In genomic region chr20:669573-669972, GRCh38 we compare ENCODE assay signal across 32 cellular contexts. TPM values are rescaled to one million over a fixed set of nuclear protein-coding genes. Genes with fewer than 3 reads are reported as not detected.
"Had no signal": no experiment of that assay in that cellular context is flagged by ENCODE, and none has a peak within 500 bp of the region (broad histone marks: within the 10 kb centered on the region; RNA-seq: fewer than 3 reads in every experiment).

No MANE protein-coding gene starts in this region.

- H3K4me1 Mint-ChIP-seq: activated CD4-positive, alpha-beta T cell treated with anti-CD3 and anti-CD28 coated beads, Interleukin-2, amount 10 ng/mL, durations not matched to agents 7 days and 5 days; activated naive CD4-positive, alpha-beta T cell treated with anti-CD3 and anti-CD28 coated beads, Interleukin-2, amount 50 U/mL, for 24 hours had no signal

- DNase-seq: activated CD4-positive, alpha-beta T cell treated with anti-CD3 and anti-CD28 coated beads, Interleukin-2, amount 10 ng/mL, durations not matched to agents 7 days and 5 days; activated CD8-positive, alpha-beta memory T cell treated with anti-CD3 and anti-CD28 coated beads, Interleukin-2, amount 10 ng/mL, durations not matched to agents 7 days and 5 days; activated CD8-positive, alpha-beta T cell treated with anti-CD3 and anti-CD28 coated beads for 36 hours; activated gamma-delta T cell; cortex of kidney; effector CD8-positive, alpha-beta T cell; erythroblast; foreskin fibroblast; left colon; naive B cell; occipital lobe; stimulated activated CD4-positive, alpha-beta T cell treated with anti-CD3 and anti-CD28 coated beads, Interleukin-12 subunit alpha, Interleukin-12 subunit beta, amount 100 ng/mL, for 4 hours; stimulated activated CD4-positive, alpha-beta T cell treated with anti-CD3 and anti-CD28 coated beads, Interleukin-4, amount 100 ng/mL, for 4 hours; tibial artery had no signal

- H3K27ac ChIP-seq: breast epithelium, hepatocyte, tibial artery, VCaP had no signal

- H3K36me3 Mint-ChIP-seq: activated CD8-positive, alpha-beta memory T cell treated with anti-CD3 and anti-CD28 coated beads, Interleukin-2, amount 10 ng/mL, durations not matched to agents 7 days and 5 days; activated naive CD4-positive, alpha-beta T cell treated with anti-CD3 and anti-CD28 coated beads, Interleukin-2, amount 50 U/mL, for 24 hours had no signal

- H3K4me3 ChIP-seq: breast epithelium, hepatocyte, lung, tibial artery had no signal

- H3K4me3 Mint-ChIP-seq: activated CD4-positive, alpha-beta T cell treated with anti-CD3 and anti-CD28 coated beads, Interleukin-2, amount 10 ng/mL, durations not matched to agents 7 days and 5 days; activated CD8-positive, alpha-beta memory T cell treated with anti-CD3 and anti-CD28 coated beads, Interleukin-2, amount 10 ng/mL, durations not matched to agents 7 days and 5 days; activated CD8-positive, alpha-beta T cell treated with anti-CD3 and anti-CD28 coated beads for 36 hours; activated naive CD4-positive, alpha-beta T cell treated with anti-CD3 and anti-CD28 coated beads, Interleukin-2, amount 50 U/mL, for 24 hours; activated T-helper 1 cell treated with anti-CD3 and anti-CD28 coated beads, Interleukin-12 subunit alpha, Interleukin-12 subunit beta, Interleukin-2, Interleukin-4 antibody, amounts not matched to agents 30 ng/mL and 10 ng/mL and 1 ng/mL, durations not matched to agents 14 hours and 24 hours and 36 hours; naive B cell; stimulated activated naive CD8-positive, alpha-beta T cell treated with anti-CD3 and anti-CD28 coated beads, Interleukin-15, Interleukin-2, amounts not matched to agents 100 ng/mL and 50 ng/mL, for 24 hours; T-helper 2 cell treated with Interferon-gamma antibody and Interleukin-4, amounts not matched to agents 5 μg/mL and 100 μg/mL, for 36 hours had no signal

- H3K27ac Mint-ChIP-seq: activated CD4-positive, alpha-beta T cell treated with anti-CD3 and anti-CD28 coated beads, Interleukin-2, amount 10 ng/mL, durations not matched to agents 7 days and 5 days; activated CD8-positive, alpha-beta memory T cell treated with anti-CD3 and anti-CD28 coated beads, Interleukin-2, amount 10 ng/mL, durations not matched to agents 7 days and 5 days; activated CD8-positive, alpha-beta T cell treated with anti-CD3 and anti-CD28 coated beads for 36 hours; activated naive CD4-positive, alpha-beta T cell treated with anti-CD3 and anti-CD28 coated beads, Interleukin-2, amount 50 U/mL, for 24 hours; activated T-helper 1 cell treated with anti-CD3 and anti-CD28 coated beads, Interleukin-12 subunit alpha, Interleukin-12 subunit beta, Interleukin-2, Interleukin-4 antibody, amounts not matched to agents 30 ng/mL and 10 ng/mL and 1 ng/mL, durations not matched to agents 14 hours and 24 hours and 36 hours; naive B cell; stimulated activated naive CD8-positive, alpha-beta T cell treated with anti-CD3 and anti-CD28 coated beads, Interleukin-15, Interleukin-2, amounts not matched to agents 100 ng/mL and 50 ng/mL, for 24 hours; T-helper 2 cell treated with Interferon-gamma antibody and Interleukin-4, amounts not matched to agents 5 μg/mL and 100 μg/mL, for 36 hours had no signal

- H3K9me3 ChIP-seq: breast epithelium, tibial artery had no signal

- H3K4me1 ChIP-seq: breast epithelium, tibial artery had no signal

- H2AFZ ChIP-seq: hepatocyte had no signal

- H3K36me3 ChIP-seq: breast epithelium, tibial artery had no signal

- H3K4me2 ChIP-seq: hepatocyte had no signal

- H3K9me3 Mint-ChIP-seq: activated CD4-positive, alpha-beta T cell treated with anti-CD3 and anti-CD28 coated beads, Interleukin-2, amount 10 ng/mL, durations not matched to agents 7 days and 5 days; activated CD8-positive, alpha-beta T cell treated with anti-CD3 and anti-CD28 coated beads for 36 hours; activated naive CD4-positive, alpha-beta T cell treated with anti-CD3 and anti-CD28 coated beads, Interleukin-2, amount 50 U/mL, for 24 hours; activated T-helper 1 cell treated with anti-CD3 and anti-CD28 coated beads, Interleukin-12 subunit alpha, Interleukin-12 subunit beta, Interleukin-2, Interleukin-4 antibody, amounts not matched to agents 30 ng/mL and 10 ng/mL and 1 ng/mL, durations not matched to agents 14 hours and 24 hours and 36 hours; naive B cell; stimulated activated naive CD8-positive, alpha-beta T cell treated with anti-CD3 and anti-CD28 coated beads, Interleukin-15, Interleukin-2, amounts not matched to agents 100 ng/mL and 50 ng/mL, for 24 hours; T-helper 2 cell treated with Interferon-gamma antibody and Interleukin-4, amounts not matched to agents 5 μg/mL and 100 μg/mL, for 36 hours had no signal

- H3K79me2 ChIP-seq: hepatocyte had no signal

- ATAC-seq: activated CD4-positive, CD25-positive, alpha-beta regulatory T cell treated with anti-CD3 and anti-CD28 coated beads, Interleukin-2, amount 50 U/mL, for 24 hours; activated CD8-positive, alpha-beta memory T cell treated with anti-CD3 and anti-CD28 coated beads, Interleukin-2, amount 10 ng/mL, durations not matched to agents 7 days and 5 days; activated CD8-positive, alpha-beta T cell treated with anti-CD3 and anti-CD28 coated beads for 36 hours; left colon; SK-N-SH treated with all-trans-retinoic acid at 6 μM for 48 hours had no signal

RNA-seq across cellular contexts. Expression of gene SCRT2, which starts 6.0 kb away (rescaled TPM):
- total RNA-seq: activated CD4-positive, alpha-beta T cell treated with anti-CD3 and anti-CD28 coated beads, Interleukin-2, amount 10 ng/mL, durations not matched to agents 7 days and 5 days; activated CD8-positive, alpha-beta memory T cell treated with anti-CD3 and anti-CD28 coated beads, Interleukin-2, amount 10 ng/mL, durations not matched to agents 7 days and 5 days; activated CD8-positive, alpha-beta T cell treated with anti-CD3 and anti-CD28 coated beads for 36 hours; activated T-helper 1 cell treated with anti-CD3 and anti-CD28 coated beads, Interleukin-12 subunit alpha, Interleukin-12 subunit beta, Interleukin-2, Interleukin-4 antibody, amounts not matched to agents 30 ng/mL and 10 ng/mL and 1 ng/mL, durations not matched to agents 14 hours and 24 hours and 36 hours; astrocyte; breast epithelium; fibroblast of lung; glomerular endothelial cell; hepatocyte; left colon; lung; mesenteric fat pad; mucosa of gallbladder; posterior vena cava; ureter had no signal
- polyA plus RNA-seq: fibroblast of lung, hepatocyte, lung had no signal

RNA-seq across cellular contexts. Expression of gene TCF15, which starts 59.5 kb away (rescaled TPM):
- total RNA-seq: activated CD4-positive, alpha-beta T cell treated with anti-CD3 and anti-CD28 coated beads, Interleukin-2, amount 10 ng/mL, durations not matched to agents 7 days and 5 days; activated CD8-positive, alpha-beta memory T cell treated with anti-CD3 and anti-CD28 coated beads, Interleukin-2, amount 10 ng/mL, durations not matched to agents 7 days and 5 days; astrocyte; fibroblast of lung; hepatocyte had no signal
- polyA plus RNA-seq: fibroblast of lung, hepatocyte, neural cell had no signal
